ENCODE assay signal across 20 cellular contexts in genomic region chr14:100658514-100658886, GRCh38.
DNase-seq lines count a peak whose midpoint lies in the region; ATAC-seq and TF ChIP-seq lines count a peak whose summit lies in the region.
"Had no signal": no experiment of that assay in that cellular context is flagged by ENCODE, and none has a peak within 500 bp of the region (broad histone marks: within the 10 kb centered on the region; RNA-seq: fewer than 3 reads in every experiment).

No MANE protein-coding gene starts in this region.

- no peak overlapping the region for H4K91ac ChIP-seq in H9 (ENCODE audit: insufficient read length, low read depth, low read length)

- no peak overlapping the region for H3K18ac ChIP-seq in H9 (ENCODE audit: insufficient read length, low read depth, low read length)

- H2BK5ac ChIP-seq in H9 (ENCODE audit: insufficient read length, low read length) = no peak overlapping the region

- H3T11ph ChIP-seq in H9 (ENCODE audit: low read length) = no peak overlapping the region

- no peak overlapping the region for H2BK120ac ChIP-seq in H9 (ENCODE audit: low read depth, low read length, poor library complexity, severe bottlenecking)

- peak; percentile 16 for DNase-seq in DMS53 (lab: John Stamatoyannopoulos, UW)
- no peak for DNase-seq in DMS53 treated with DMSO at 0.1 percent for 48 hours (lab: John Stamatoyannopoulos, UW; ENCODE audit: unreplicated experiment)
- DNase-seq in H9 = peak; percentile 65
- DNase-seq in NCI-H345 treated with DMSO at 0.1 percent for 48 hours (lab: John Stamatoyannopoulos, UW; ENCODE audit: unreplicated experiment) = peak; percentile 28
- DNase-seq in left colon = peak in 1 of 2 donors; percentile 49
- no peak for DNase-seq in GM19238 (ENCODE audit: insufficient read length, low spot score)
- DNase-seq in GM19240 (ENCODE audit: insufficient read length, low spot score) = no peak
- DNase-seq: activated CD4-positive, CD25-positive, alpha-beta regulatory T cell; brain microvascular endothelial cell; foreskin fibroblast; KBM-7; midbrain; PC-3; stimulated activated CD8-positive, alpha-beta memory T cell treated with anti-CD3 and anti-CD28 coated beads, Interleukin-4, amount 100 ng/mL, for 48 hours had no signal

- H3K27ac ChIP-seq in H9 (ENCODE audit: insufficient read length, low read depth, low read length) = no peak overlapping the region
- H3K27ac ChIP-seq: 22Rv1, brain microvascular endothelial cell, thoracic aorta had no signal

- TF ChIP-seq CTCF in H9 (conservative IDR thresholded peaks at IDR 0.05) = no peak

- no peak overlapping the region; the same call in 1 of the 2 replicates for H3K14ac ChIP-seq in H9 (ENCODE audit: insufficient read depth, low read length)

- no peak overlapping the region for H2AFZ ChIP-seq in H9 (ENCODE audit: low read length)

- no peak overlapping the region for H2BK15ac ChIP-seq in H9 (ENCODE audit: low read depth, low read length)

- no peaks in the 10 kb centered on the region; a peak in 1 of 7 replicates for H3K36me3 Mint-ChIP-seq in H9 (ENCODE audit: insufficient read depth in 1 of 3, low read depth in 3 of 3)
- H3K36me3 Mint-ChIP-seq: activated naive CD8-positive, alpha-beta T cell had no signal

- H3K9me3 ChIP-seq in H9 (ENCODE audit: control insufficient read depth, low read depth, low read length) = no peaks in the 10 kb centered on the region
- H3K9me3 ChIP-seq: thoracic aorta had no signal

- H3K4me3 Mint-ChIP-seq in H9 = no peak overlapping the region
- H3K4me3 Mint-ChIP-seq: activated naive CD8-positive, alpha-beta T cell; B cell; T-helper 2 cell treated with Interferon-gamma antibody and Interleukin-4, amounts not matched to agents 5 μg/mL and 100 μg/mL, for 36 hours had no signal

- no CpG with 5 or more reads among the region's 3 CpGs for WGBS in H9 (ENCODE audit: extremely low coverage, insufficient read length, low lambda C conversion rate)

- H3K9me3 Mint-ChIP-seq in H9 = peaks cover 0 to 4% of the 10 kb centered on the region in 2 experiments; a peak in 2 of 5 replicates
- H3K9me3 Mint-ChIP-seq: T-helper 2 cell treated with Interferon-gamma antibody and Interleukin-4, amounts not matched to agents 5 μg/mL and 100 μg/mL, for 36 hours had no signal

- H2BK20ac ChIP-seq in H9 (ENCODE audit: low read depth, low read length, poor library complexity, severe bottlenecking) = no peak overlapping the region

- ATAC-seq in left colon (peak; percentile 64), HG03460 (IDR thresholded peaks at IDR 0.05; ENCODE audit: unreplicated experiment) (no peak)
- ATAC-seq: PC-3 had no signal

- H3K4ac ChIP-seq in H9 (ENCODE audit: low read depth, low read length) = no peak overlapping the region

- no peak overlapping the region for H3K9ac ChIP-seq in H9 (ENCODE audit: extremely low read depth, insufficient read length, low read length)

- H3K4me1 Mint-ChIP-seq in H9 = peaks cover 8 to 27% of the 10 kb centered on the region in 2 experiments; a peak in 3 of 4 replicates

- H4K5ac ChIP-seq in H9 (ENCODE audit: insufficient read length, low read depth, low read length) = no peak overlapping the region

- H3K4me1 ChIP-seq in H9 (ENCODE audit: insufficient read depth, low read length) = no peaks in the 10 kb centered on the region

- no peaks in the 10 kb centered on the region for H3K79me1 ChIP-seq in H9 (ENCODE audit: insufficient read depth, low read depth, low read length, poor library complexity, severe bottlenecking)

- peak overlapping the region in 1 of 3 experiments; percentile 61; a peak in 2 of 7 replicates for H3K27ac Mint-ChIP-seq in H9
- H3K27ac Mint-ChIP-seq: activated naive CD8-positive, alpha-beta T cell; B cell; T-helper 2 cell treated with Interferon-gamma antibody and Interleukin-4, amounts not matched to agents 5 μg/mL and 100 μg/mL, for 36 hours had no signal

- H4K8ac ChIP-seq in H9 (replicated peaks; ENCODE audit: insufficient read length, low read depth, low read length) = no peak overlapping the region

- H3K79me2 ChIP-seq in H9 (ENCODE audit: insufficient read depth, low read length) = no peaks in the 10 kb centered on the region

- no peaks in the 10 kb centered on the region; the same call in 1 of the 2 replicates for H3K27me3 ChIP-seq in H9 (ENCODE audit: insufficient read depth, low read length)

- peaks cover 2% of the 10 kb centered on the region for H4K20me1 ChIP-seq in H9 (ENCODE audit: control insufficient read depth, insufficient read depth, insufficient read length)

- H3K56ac ChIP-seq in H9 (ENCODE audit: insufficient read length, low read depth, low read length) = no peak overlapping the region

- H3K27me3 Mint-ChIP-seq in H9 (ENCODE audit: low read depth) = peaks cover 21% of the 10 kb centered on the region

- intact Hi-C loops in left colon (cut with DNase I, micrococcal nuclease) = loop anchor here in 1 of 2 donors (10.0 kb wide), 1 partner anchor 274 kb away; no protein-coding TSS in a partner anchor

- no peak overlapping the region for H3K4me2 ChIP-seq in H9 (ENCODE audit: insufficient read depth, insufficient read length, low read length)

- H2BK12ac ChIP-seq in H9 (ENCODE audit: insufficient read length, low read depth, low read length) = no peak overlapping the region

- H2AK5ac ChIP-seq in H9 (ENCODE audit: insufficient read length, low read length) = no peak overlapping the region

- no peak overlapping the region for H3K23ac ChIP-seq in H9 (ENCODE audit: insufficient read length, low read depth, low read length)

- peaks cover 3% of the 10 kb centered on the region for H3K23me2 ChIP-seq in H9 (ENCODE audit: insufficient read length, low read depth, low read length, poor library complexity, severe bottlenecking)

Comparison
In these comparisons a context has a peak if more than half of its experiments do, and no peak if none do; other contexts are left out.
1. DNase-seq: peak in DMS53 (single experiment), H9 (single experiment) and NCI-H345 treated with DMSO at 0.1 percent for 48 hours (single experiment); none in DMS53 treated with DMSO at 0.1 percent for 48 hours (single experiment), GM19238 (single experiment) and GM19240 (single experiment).